Comparison of ENCODE assay signal across 8 cellular contexts in the genomic region with DNA sequence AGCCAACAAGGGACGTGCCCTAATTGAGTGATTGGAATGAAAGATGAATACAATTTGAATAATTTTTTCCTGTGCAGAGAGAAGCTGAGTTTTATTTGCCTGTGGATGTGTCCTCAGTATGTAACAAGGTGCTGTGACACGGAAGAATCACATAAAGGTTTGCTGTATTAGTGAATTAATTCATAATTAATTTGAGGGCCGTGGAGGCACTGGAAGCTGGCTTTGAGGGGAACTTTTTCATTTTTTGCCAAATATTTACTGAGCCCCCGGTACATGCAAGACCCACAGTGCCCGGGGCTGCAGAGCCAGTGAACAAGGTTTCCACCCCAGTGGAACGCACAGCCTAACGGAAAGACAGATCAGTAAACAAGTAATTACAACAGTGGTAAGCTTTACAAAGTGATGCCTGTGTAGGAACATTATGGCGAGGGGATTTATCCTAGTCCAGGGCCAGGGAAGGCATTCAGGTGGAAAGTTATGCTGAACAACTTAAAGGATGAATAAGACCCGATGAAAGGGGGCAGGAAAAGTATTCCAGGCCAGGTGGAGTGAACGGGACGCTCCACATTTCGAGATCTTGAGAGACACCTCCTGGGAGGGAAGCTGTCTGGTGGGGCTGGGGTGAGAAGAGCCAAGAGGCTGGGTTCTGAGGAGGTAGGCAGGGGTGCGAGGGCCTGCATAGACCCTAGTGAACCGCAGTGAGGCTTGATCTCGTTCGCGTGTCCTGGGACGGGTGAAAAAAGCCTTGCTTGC. TPM values are rescaled to one million over a fixed set of nuclear protein-coding genes. Genes with fewer than 3 reads are reported as not detected.
DNase-seq lines count a peak whose midpoint lies in the region; ATAC-seq, FAIRE-seq and TF ChIP-seq lines count a peak whose summit lies in the region.

No MANE protein-coding gene starts in this region.

- TF ChIP-seq POLR2A in HCT116 (IDR thresholded peaks at IDR 0.05; ENCODE audit: borderline replicate concordance, extremely low read depth, insufficient read depth, insufficient read length) = no peak

- peak overlapping the region; percentile 51 for H2AFZ ChIP-seq in HCT116 (ENCODE audit: low read depth, low read length, poor library complexity, severe bottlenecking)

- H3K9me3 ChIP-seq in HCT116 (ENCODE audit: control insufficient read depth in 1 of 2, insufficient read depth in 1 of 2, low read depth in 1 of 2, low read length in 2 of 2) = no peaks in the 10 kb centered on the region
- no peaks in the 10 kb centered on the region for H3K9me3 ChIP-seq in right cardiac atrium (ENCODE audit: control insufficient read depth, low read length)
- H3K9me3 ChIP-seq in small intestine (ENCODE audit: control insufficient read depth, low read depth) = no peaks in the 10 kb centered on the region

- RAD21 ChIA-PET in HCT116 (lab: Charles Lee; ENCODE audit: low non-redundant PET in 1 of 2, low total read pairs in 2 of 2, uncharacterized antibody in 2 of 2, unreplicated experiment in 2 of 2) = no interaction called here

- 64% methylated on average over 18 of the region's 18 CpGs for WGBS in right cardiac atrium
- WGBS in small intestine, 3 donors = 61 to 70% (median 66%) methylated on average over 18 of the region's 18 CpGs

- DNase-seq in HCT116 (ENCODE audit: low read depth, low spot score) (no peak), activated B cell treated with CpG ODN at 0.5 μM for 24 hours (no peak), right cardiac atrium (no peak), small intestine (no peak), NCI-H526 treated with DMSO at 0.1 percent for 48 hours (lab: John Stamatoyannopoulos, UW) (no peak), MV-4-11 (lab: John Stamatoyannopoulos, UW) (no peak)

- H3K4me1 Mint-ChIP-seq in activated B cell treated with CpG ODN at 0.5 μM for 24 hours = peaks cover 31% of the 10 kb centered on the region

- no peak for ATAC-seq in HCT116
- ATAC-seq in activated B cell treated with CpG ODN at 0.5 μM for 24 hours (ENCODE audit: low read depth) = no peak
- ATAC-seq in right cardiac atrium = no peak
- no peak for ATAC-seq in GM21737 (IDR thresholded peaks at IDR 0.05; ENCODE audit: unreplicated experiment)
- no peak for ATAC-seq in GM19324 (IDR thresholded peaks at IDR 0.05; ENCODE audit: low FRiP score, unreplicated experiment)

- BruUV-seq in HCT116 (replicated peaks; lab: Mats Ljungman, UMichigan) = TSS peak; percentile 86

- CTCF ChIA-PET in HCT116 (lab: Charles Lee) = interaction anchor here (1.7 to 2.7 kb wide), 2 partner anchors 12 to 53 kb away, joined by 6 to 8 read pairs; no protein-coding TSS in a partner anchor
- CTCF ChIA-PET in activated B cell treated with CpG ODN at 0.5 μM for 24 hours (lab: Charles Lee) = interaction anchor here (0.7 kb wide), 1 partner anchor 11 kb away, joined by 3 read pairs; no protein-coding TSS in a partner anchor

- peak overlapping the region; percentile 98 for H3K27ac ChIP-seq in HCT116 (ENCODE audit: low read depth, low read length)
- peak overlapping the region; percentile 91 for H3K27ac ChIP-seq in right cardiac atrium (ENCODE audit: low read length)
- H3K27ac ChIP-seq in small intestine (ENCODE audit: low read depth in 1 of 2, low read length in 1 of 2) = peak overlapping the region in 1 of 2 donors; percentile 73

- H3K9me2 ChIP-seq in HCT116 (ENCODE audit: insufficient read depth) = no peaks in the 10 kb centered on the region

- H3K4me2 ChIP-seq in HCT116 (ENCODE audit: low read length) = peak overlapping the region; percentile 99

- H3K9me3 Mint-ChIP-seq in activated B cell treated with CpG ODN at 0.5 μM for 24 hours = no peaks in the 10 kb centered on the region

- H3K27me3 Mint-ChIP-seq in activated B cell treated with CpG ODN at 0.5 μM for 24 hours = peaks cover 11% of the 10 kb centered on the region

- peak overlapping the region; percentile 99 for H3K9ac ChIP-seq in HCT116 (ENCODE audit: low read length)

- no peak for TF ChIP-seq RAD21 in HCT116 (IDR thresholded peaks at IDR 0.05; ENCODE audit: low read depth)

- peaks cover 13% of the 10 kb centered on the region for H3K36me3 Mint-ChIP-seq in activated B cell treated with CpG ODN at 0.5 μM for 24 hours (ENCODE audit: low read depth)

- no peaks in the 10 kb centered on the region for H4K20me1 ChIP-seq in HCT116 (ENCODE audit: insufficient read depth)

- H3K4me1 ChIP-seq in HCT116 (ENCODE audit: control insufficient read depth in 1 of 2, insufficient read depth in 2 of 2, low read length in 2 of 2) (peaks cover 49 to 55% of the 10 kb centered on the region in 2 experiments), right cardiac atrium (ENCODE audit: control insufficient read depth, insufficient read depth, low read length) (no peaks in the 10 kb centered on the region), small intestine (ENCODE audit: control insufficient read depth in 2 of 2, insufficient read depth in 1 of 2, low read depth in 1 of 2, low read length in 1 of 2) (no peaks in the 10 kb centered on the region)

- TF ChIP-seq CTCF in HCT116 (IDR thresholded peaks at IDR 0.05 in 2 of 3, conservative IDR thresholded peaks at IDR 0.05 in 1 of 3; ENCODE audit: borderline replicate concordance in 1 of 3, insufficient read depth in 1 of 3, low read depth in 2 of 3, low read length in 2 of 3) (no peak), activated B cell treated with CpG ODN at 0.5 μM for 24 hours (IDR thresholded peaks at IDR 0.05) (no peak)

- peak overlapping the region; percentile 94 to 98 for H3K4me3 ChIP-seq in HCT116 (replicated peaks in 1 of 2; ENCODE audit: low read depth in 1 of 2, low read length in 2 of 2)
- H3K4me3 ChIP-seq in right cardiac atrium (ENCODE audit: low read length) = peak overlapping the region; percentile 99
- H3K4me3 ChIP-seq in small intestine (ENCODE audit: low read depth in 1 of 2, low read length in 2 of 2) = peak overlapping the region; percentile 82 to 88

- H3K36me3 ChIP-seq in HCT116 (ENCODE audit: control insufficient read depth in 1 of 2, insufficient read depth in 2 of 2, low read length in 2 of 2) (peaks cover 0 to 16% of the 10 kb centered on the region in 2 experiments; a peak in 1 of 4 replicates), small intestine (ENCODE audit: control insufficient read depth in 2 of 2, insufficient read depth in 2 of 2, low read length in 2 of 2) (no peaks in the 10 kb centered on the region)

- intact Hi-C loops in HCT116 (cut with micrococcal nuclease) (no loop called here), activated B cell treated with CpG ODN at 0.5 μM for 24 hours (cut with micrococcal nuclease) (no loop called here), right cardiac atrium (cut with DNase I) (no loop called here)

- POLR2A ChIA-PET in HCT116 (lab: Charles Lee) (interaction anchor here (0.5 to 3.9 kb wide), 5 partner anchors 12 to 536 kb away, joined by 3 to 18 read pairs (median 3); no protein-coding TSS in a partner anchor), activated B cell treated with CpG ODN at 0.5 μM for 24 hours (lab: Charles Lee) (interaction anchor here (0.5 to 1.0 kb wide), 6 partner anchors 28 to 1811 kb away, joined by 3 to 5 read pairs (median 4); a partner anchor contains a TSS)

- peaks cover 34% of the 10 kb centered on the region for H3K79me2 ChIP-seq in HCT116 (ENCODE audit: insufficient read depth, low read length)

- FAIRE-seq in small intestine (lab: Jason Lieb, UNC) = no peak

- H3K27ac Mint-ChIP-seq in activated B cell treated with CpG ODN at 0.5 μM for 24 hours = peak overlapping the region; percentile 77

- H3K27me3 ChIP-seq in HCT116 (ENCODE audit: insufficient read depth, low read length) (no peaks in the 10 kb centered on the region), right cardiac atrium (ENCODE audit: control insufficient read depth, insufficient read depth) (no peaks in the 10 kb centered on the region), small intestine (ENCODE audit: control insufficient read depth in 2 of 2, insufficient read depth in 2 of 2, low read length in 2 of 2) (no peaks in the 10 kb centered on the region)

- peak overlapping the region; percentile 82 for H3K4me3 Mint-ChIP-seq in activated B cell treated with CpG ODN at 0.5 μM for 24 hours

TF ChIP-seq in HCT116, 20 proteins besides CTCF, POLR2A, EP300 and RAD21:
- TF ChIP-seq POLR2AphosphoS5 (IDR thresholded peaks at IDR 0.05; ENCODE audit: low read depth, low read length) = peak; percentile 61; the same call in 1 of the 2 replicates
- no peak for TF ChIP-seq JUND (IDR thresholded peaks at IDR 0.05)
TF ChIP-seq in HCT116: peak in this region for 1.

RNA-seq across cellular contexts. Expression of a gene that starts 0.8 kb away (rescaled TPM):
- 178 TPM for total RNA-seq in HCT116 (2021; ENCODE audit: unreplicated experiment)
- 126 and 133 TPM in 2 replicates for polyA plus RNA-seq in HCT116 (2012)
- total RNA-seq in activated B cell treated with CpG ODN at 0.5 μM for 24 hours = 79.4 and 85.1 TPM in 2 replicates
- 10 to 100 TPM; 12.1 to 19.0 (median 14.9) TPM for total RNA-seq in right cardiac atrium
- polyA plus RNA-seq in right cardiac atrium = 7.8 TPM
- 10 to 100 TPM; 11.2 to 65.6 (median 12.7) TPM for polyA plus RNA-seq in small intestine
